Comparison of ENCODE assay signal across 1 cellular context in the genomic region with DNA sequence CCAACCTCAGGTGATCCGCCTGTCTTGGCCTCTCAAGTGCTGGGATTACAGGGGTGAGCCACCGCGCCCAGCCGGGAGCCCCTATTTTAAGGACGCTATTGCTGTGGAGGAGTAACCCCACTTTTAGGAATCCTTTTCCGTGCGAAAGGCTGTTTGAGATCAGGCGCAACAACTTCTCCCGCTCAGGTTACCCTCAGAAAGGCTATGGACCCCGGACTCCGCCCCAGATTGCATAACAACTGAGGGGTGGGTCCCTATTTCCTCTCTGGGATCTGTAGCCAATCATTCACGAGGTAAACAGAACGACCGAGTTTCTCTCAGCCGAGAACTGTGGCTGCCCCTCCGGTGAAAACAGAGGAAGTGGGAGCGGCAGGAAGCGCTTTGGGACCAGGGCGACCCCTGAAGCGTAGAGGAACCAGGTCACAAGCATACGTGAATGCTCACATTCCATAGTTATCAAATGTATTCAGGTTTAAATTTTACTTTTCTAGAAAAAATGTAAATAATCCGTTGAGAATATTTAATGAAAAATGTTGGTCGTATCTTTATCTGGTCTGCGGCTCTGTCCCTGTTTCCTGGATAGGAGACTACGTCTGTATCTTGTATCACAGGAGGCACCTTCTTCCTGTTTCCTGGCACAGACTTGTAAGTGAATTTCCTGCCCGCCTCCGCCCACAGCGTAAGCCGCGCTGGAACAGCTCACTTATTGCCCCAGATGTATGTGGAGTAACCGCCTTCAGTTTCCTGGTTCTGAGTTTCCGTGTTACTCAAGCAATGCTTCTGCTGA.
TF ChIP-seq lines count a peak whose summit lies in the region.

No MANE protein-coding gene starts in this region.

TF ChIP-seq in K562, 482 proteins besides CTCF, POLR2A, EP300 and RAD21 (continued from another document and continues in another):
- TF ChIP-seq, protein P1, sequence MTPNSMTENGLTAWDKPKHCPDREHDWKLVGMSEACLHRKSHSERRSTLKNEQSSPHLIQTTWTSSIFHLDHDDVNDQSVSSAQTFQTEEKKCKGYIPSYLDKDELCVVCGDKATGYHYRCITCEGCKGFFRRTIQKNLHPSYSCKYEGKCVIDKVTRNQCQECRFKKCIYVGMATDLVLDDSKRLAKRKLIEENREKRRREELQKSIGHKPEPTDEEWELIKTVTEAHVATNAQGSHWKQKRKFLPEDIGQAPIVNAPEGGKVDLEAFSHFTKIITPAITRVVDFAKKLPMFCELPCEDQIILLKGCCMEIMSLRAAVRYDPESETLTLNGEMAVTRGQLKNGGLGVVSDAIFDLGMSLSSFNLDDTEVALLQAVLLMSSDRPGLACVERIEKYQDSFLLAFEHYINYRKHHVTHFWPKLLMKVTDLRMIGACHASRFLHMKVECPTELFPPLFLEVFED (CRISPR knock-in tag; conservative IDR thresholded peaks at IDR 0.05) = no peak
- TF ChIP-seq MTA3 (IDR thresholded peaks at IDR 0.05; ENCODE audit: borderline replicate concordance) (peak; percentile 85; the same call in 1 of the 2 replicates), RBM22 (IDR thresholded peaks at IDR 0.05; ENCODE audit: low read depth, low read length, poor library complexity, severe bottlenecking) (no peak), CBX8 (IDR thresholded peaks at IDR 0.05; ENCODE audit: borderline replicate concordance, extremely low read depth, low read depth, low read length, poor library complexity, severe bottlenecking) (no peak), FOXK2 (conservative IDR thresholded peaks at IDR 0.05 in 1 of 2, IDR thresholded peaks at IDR 0.05 in 1 of 2; ENCODE audit: low read depth in 2 of 2) (peak; percentile 97 to 98), FOSL1 (tag; conservative IDR thresholded peaks at IDR 0.05) (0 out of 2 replicates have a peak, but pooled peaks have one; percentile 39), CAMTA2 (CRISPR knock-in tag; conservative IDR thresholded peaks at IDR 0.05) (no peak), IFI16 (CRISPR knock-in tag; IDR thresholded peaks at IDR 0.05) (no peak), MAFF (IDR thresholded peaks at IDR 0.05; ENCODE audit: low read length) (no peak), KLF6 (CRISPR knock-in tag; IDR thresholded peaks at IDR 0.05; ENCODE audit: borderline replicate concordance) (peak; percentile 70; the same call in 1 of the 2 replicates), ZNF232 (CRISPR knock-in tag; IDR thresholded peaks at IDR 0.05) (no peak), NBN (IDR thresholded peaks at IDR 0.05; ENCODE audit: low read depth) (peak; percentile 69; the same call in 1 of the 2 replicates), HSF4 (CRISPR knock-in tag; IDR thresholded peaks at IDR 0.05; ENCODE audit: borderline replicate concordance) (no peak), ETV6 (IDR thresholded peaks at IDR 0.05; ENCODE audit: borderline replicate concordance in 1 of 2, low read depth in 2 of 2, low read length in 1 of 2) (peak; percentile 96 to 99), ETV6 (CRISPR knock-in tag; IDR thresholded peaks at IDR 0.05; ENCODE audit: borderline replicate concordance) (no peak), PHB (CRISPR knock-in tag; IDR thresholded peaks at IDR 0.05) (no peak; the same call in 1 of the 2 replicates)
- TF ChIP-seq, protein P2, sequence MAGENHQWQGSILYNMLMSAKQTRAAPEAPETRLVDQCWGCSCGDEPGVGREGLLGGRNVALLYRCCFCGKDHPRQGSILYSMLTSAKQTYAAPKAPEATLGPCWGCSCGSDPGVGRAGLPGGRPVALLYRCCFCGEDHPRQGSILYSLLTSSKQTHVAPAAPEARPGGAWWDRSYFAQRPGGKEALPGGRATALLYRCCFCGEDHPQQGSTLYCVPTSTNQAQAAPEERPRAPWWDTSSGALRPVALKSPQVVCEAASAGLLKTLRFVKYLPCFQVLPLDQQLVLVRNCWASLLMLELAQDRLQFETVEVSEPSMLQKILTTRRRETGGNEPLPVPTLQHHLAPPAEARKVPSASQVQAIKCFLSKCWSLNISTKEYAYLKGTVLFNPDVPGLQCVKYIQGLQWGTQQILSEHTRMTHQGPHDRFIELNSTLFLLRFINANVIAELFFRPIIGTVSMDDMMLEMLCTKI (IDR thresholded peaks at IDR 0.05; ENCODE audit: partially characterized antibody) = no peak
- TF ChIP-seq, protein P3, sequence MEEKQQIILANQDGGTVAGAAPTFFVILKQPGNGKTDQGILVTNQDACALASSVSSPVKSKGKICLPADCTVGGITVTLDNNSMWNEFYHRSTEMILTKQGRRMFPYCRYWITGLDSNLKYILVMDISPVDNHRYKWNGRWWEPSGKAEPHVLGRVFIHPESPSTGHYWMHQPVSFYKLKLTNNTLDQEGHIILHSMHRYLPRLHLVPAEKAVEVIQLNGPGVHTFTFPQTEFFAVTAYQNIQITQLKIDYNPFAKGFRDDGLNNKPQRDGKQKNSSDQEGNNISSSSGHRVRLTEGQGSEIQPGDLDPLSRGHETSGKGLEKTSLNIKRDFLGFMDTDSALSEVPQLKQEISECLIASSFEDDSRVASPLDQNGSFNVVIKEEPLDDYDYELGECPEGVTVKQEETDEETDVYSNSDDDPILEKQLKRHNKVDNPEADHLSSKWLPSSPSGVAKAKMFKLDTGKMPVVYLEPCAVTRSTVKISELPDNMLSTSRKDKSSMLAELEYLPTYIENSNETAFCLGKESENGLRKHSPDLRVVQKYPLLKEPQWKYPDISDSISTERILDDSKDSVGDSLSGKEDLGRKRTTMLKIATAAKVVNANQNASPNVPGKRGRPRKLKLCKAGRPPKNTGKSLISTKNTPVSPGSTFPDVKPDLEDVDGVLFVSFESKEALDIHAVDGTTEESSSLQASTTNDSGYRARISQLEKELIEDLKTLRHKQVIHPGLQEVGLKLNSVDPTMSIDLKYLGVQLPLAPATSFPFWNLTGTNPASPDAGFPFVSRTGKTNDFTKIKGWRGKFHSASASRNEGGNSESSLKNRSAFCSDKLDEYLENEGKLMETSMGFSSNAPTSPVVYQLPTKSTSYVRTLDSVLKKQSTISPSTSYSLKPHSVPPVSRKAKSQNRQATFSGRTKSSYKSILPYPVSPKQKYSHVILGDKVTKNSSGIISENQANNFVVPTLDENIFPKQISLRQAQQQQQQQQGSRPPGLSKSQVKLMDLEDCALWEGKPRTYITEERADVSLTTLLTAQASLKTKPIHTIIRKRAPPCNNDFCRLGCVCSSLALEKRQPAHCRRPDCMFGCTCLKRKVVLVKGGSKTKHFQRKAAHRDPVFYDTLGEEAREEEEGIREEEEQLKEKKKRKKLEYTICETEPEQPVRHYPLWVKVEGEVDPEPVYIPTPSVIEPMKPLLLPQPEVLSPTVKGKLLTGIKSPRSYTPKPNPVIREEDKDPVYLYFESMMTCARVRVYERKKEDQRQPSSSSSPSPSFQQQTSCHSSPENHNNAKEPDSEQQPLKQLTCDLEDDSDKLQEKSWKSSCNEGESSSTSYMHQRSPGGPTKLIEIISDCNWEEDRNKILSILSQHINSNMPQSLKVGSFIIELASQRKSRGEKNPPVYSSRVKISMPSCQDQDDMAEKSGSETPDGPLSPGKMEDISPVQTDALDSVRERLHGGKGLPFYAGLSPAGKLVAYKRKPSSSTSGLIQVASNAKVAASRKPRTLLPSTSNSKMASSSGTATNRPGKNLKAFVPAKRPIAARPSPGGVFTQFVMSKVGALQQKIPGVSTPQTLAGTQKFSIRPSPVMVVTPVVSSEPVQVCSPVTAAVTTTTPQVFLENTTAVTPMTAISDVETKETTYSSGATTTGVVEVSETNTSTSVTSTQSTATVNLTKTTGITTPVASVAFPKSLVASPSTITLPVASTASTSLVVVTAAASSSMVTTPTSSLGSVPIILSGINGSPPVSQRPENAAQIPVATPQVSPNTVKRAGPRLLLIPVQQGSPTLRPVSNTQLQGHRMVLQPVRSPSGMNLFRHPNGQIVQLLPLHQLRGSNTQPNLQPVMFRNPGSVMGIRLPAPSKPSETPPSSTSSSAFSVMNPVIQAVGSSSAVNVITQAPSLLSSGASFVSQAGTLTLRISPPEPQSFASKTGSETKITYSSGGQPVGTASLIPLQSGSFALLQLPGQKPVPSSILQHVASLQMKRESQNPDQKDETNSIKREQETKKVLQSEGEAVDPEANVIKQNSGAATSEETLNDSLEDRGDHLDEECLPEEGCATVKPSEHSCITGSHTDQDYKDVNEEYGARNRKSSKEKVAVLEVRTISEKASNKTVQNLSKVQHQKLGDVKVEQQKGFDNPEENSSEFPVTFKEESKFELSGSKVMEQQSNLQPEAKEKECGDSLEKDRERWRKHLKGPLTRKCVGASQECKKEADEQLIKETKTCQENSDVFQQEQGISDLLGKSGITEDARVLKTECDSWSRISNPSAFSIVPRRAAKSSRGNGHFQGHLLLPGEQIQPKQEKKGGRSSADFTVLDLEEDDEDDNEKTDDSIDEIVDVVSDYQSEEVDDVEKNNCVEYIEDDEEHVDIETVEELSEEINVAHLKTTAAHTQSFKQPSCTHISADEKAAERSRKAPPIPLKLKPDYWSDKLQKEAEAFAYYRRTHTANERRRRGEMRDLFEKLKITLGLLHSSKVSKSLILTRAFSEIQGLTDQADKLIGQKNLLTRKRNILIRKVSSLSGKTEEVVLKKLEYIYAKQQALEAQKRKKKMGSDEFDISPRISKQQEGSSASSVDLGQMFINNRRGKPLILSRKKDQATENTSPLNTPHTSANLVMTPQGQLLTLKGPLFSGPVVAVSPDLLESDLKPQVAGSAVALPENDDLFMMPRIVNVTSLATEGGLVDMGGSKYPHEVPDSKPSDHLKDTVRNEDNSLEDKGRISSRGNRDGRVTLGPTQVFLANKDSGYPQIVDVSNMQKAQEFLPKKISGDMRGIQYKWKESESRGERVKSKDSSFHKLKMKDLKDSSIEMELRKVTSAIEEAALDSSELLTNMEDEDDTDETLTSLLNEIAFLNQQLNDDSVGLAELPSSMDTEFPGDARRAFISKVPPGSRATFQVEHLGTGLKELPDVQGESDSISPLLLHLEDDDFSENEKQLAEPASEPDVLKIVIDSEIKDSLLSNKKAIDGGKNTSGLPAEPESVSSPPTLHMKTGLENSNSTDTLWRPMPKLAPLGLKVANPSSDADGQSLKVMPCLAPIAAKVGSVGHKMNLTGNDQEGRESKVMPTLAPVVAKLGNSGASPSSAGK (IDR thresholded peaks at IDR 0.05) = no peak; the same call in 1 of the 2 replicates
- TF ChIP-seq, protein P4, sequence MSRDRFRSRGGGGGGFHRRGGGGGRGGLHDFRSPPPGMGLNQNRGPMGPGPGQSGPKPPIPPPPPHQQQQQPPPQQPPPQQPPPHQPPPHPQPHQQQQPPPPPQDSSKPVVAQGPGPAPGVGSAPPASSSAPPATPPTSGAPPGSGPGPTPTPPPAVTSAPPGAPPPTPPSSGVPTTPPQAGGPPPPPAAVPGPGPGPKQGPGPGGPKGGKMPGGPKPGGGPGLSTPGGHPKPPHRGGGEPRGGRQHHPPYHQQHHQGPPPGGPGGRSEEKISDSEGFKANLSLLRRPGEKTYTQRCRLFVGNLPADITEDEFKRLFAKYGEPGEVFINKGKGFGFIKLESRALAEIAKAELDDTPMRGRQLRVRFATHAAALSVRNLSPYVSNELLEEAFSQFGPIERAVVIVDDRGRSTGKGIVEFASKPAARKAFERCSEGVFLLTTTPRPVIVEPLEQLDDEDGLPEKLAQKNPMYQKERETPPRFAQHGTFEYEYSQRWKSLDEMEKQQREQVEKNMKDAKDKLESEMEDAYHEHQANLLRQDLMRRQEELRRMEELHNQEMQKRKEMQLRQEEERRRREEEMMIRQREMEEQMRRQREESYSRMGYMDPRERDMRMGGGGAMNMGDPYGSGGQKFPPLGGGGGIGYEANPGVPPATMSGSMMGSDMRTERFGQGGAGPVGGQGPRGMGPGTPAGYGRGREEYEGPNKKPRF (IDR thresholded peaks at IDR 0.05; ENCODE audit: low read depth, low read length) = no peak
- TF ChIP-seq, protein P5, sequence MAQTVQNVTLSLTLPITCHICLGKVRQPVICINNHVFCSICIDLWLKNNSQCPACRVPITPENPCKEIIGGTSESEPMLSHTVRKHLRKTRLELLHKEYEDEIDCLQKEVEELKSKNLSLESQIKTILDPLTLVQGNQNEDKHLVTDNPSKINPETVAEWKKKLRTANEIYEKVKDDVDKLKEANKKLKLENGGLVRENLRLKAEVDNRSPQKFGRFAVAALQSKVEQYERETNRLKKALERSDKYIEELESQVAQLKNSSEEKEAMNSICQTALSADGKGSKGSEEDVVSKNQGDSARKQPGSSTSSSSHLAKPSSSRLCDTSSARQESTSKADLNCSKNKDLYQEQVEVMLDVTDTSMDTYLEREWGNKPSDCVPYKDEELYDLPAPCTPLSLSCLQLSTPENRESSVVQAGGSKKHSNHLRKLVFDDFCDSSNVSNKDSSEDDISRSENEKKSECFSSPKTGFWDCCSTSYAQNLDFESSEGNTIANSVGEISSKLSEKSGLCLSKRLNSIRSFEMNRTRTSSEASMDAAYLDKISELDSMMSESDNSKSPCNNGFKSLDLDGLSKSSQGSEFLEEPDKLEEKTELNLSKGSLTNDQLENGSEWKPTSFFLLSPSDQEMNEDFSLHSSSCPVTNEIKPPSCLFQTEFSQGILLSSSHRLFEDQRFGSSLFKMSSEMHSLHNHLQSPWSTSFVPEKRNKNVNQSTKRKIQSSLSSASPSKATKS (CRISPR knock-in tag; IDR thresholded peaks at IDR 0.05) = no peak
- TF ChIP-seq, protein P6, sequence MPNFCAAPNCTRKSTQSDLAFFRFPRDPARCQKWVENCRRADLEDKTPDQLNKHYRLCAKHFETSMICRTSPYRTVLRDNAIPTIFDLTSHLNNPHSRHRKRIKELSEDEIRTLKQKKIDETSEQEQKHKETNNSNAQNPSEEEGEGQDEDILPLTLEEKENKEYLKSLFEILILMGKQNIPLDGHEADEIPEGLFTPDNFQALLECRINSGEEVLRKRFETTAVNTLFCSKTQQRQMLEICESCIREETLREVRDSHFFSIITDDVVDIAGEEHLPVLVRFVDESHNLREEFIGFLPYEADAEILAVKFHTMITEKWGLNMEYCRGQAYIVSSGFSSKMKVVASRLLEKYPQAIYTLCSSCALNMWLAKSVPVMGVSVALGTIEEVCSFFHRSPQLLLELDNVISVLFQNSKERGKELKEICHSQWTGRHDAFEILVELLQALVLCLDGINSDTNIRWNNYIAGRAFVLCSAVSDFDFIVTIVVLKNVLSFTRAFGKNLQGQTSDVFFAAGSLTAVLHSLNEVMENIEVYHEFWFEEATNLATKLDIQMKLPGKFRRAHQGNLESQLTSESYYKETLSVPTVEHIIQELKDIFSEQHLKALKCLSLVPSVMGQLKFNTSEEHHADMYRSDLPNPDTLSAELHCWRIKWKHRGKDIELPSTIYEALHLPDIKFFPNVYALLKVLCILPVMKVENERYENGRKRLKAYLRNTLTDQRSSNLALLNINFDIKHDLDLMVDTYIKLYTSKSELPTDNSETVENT (CRISPR knock-in tag; IDR thresholded peaks at IDR 0.05) = no peak
- TF ChIP-seq, protein P7, sequence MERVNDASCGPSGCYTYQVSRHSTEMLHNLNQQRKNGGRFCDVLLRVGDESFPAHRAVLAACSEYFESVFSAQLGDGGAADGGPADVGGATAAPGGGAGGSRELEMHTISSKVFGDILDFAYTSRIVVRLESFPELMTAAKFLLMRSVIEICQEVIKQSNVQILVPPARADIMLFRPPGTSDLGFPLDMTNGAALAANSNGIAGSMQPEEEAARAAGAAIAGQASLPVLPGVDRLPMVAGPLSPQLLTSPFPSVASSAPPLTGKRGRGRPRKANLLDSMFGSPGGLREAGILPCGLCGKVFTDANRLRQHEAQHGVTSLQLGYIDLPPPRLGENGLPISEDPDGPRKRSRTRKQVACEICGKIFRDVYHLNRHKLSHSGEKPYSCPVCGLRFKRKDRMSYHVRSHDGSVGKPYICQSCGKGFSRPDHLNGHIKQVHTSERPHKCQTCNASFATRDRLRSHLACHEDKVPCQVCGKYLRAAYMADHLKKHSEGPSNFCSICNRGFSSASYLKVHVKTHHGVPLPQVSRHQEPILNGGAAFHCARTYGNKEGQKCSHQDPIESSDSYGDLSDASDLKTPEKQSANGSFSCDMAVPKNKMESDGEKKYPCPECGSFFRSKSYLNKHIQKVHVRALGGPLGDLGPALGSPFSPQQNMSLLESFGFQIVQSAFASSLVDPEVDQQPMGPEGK (CRISPR knock-in tag; IDR thresholded peaks at IDR 0.05; ENCODE audit: borderline replicate concordance) = no peak
